Comparison of ENCODE assay signal across 17 cellular contexts in genomic region chr17:32628645-32629044, GRCh38.
"Had no signal": no experiment of that assay in that cellular context is flagged by ENCODE, and none has a peak within 500 bp of the region (broad histone marks: within the 10 kb centered on the region; RNA-seq: fewer than 3 reads in every experiment).

No MANE protein-coding gene starts in this region.

- H3K27ac ChIP-seq: colonic mucosa, epithelial cell of prostate, esophagus muscularis mucosa, gastrocnemius medialis, sigmoid colon, skin epidermis had no signal

- DNase-seq: colonic mucosa; effector CD8-positive, alpha-beta T cell; gastrocnemius medialis; kidney; left cardiac atrium; left ventricle myocardium superior; mesendoderm; naive B cell; posterior cingulate gyrus; sigmoid colon; stimulated activated naive CD4-positive, alpha-beta T cell treated with Interleukin-2 at 50 U/mL for 16 hours; trophoblast cell had no signal

- H3K36me3 Mint-ChIP-seq: naive B cell had no signal

- H3K4me3 Mint-ChIP-seq: naive B cell, nephron had no signal

- H3K9me3 Mint-ChIP-seq: naive B cell, nephron had no signal

- FAIRE-seq: endometrium, kidney had no signal

- H3K27me3 Mint-ChIP-seq: naive B cell had no signal

- H3K4me3 ChIP-seq: colonic mucosa, esophagus muscularis mucosa, gastrocnemius medialis, sigmoid colon, skin epidermis had no signal

- H3K27me3 ChIP-seq: colonic mucosa, esophagus muscularis mucosa, sigmoid colon had no signal

- H3K4me1 ChIP-seq: colonic mucosa, esophagus muscularis mucosa, gastrocnemius medialis, sigmoid colon had no signal

- H3K36me3 ChIP-seq: colonic mucosa, esophagus muscularis mucosa, gastrocnemius medialis, sigmoid colon had no signal

- H3K4me1 Mint-ChIP-seq: naive B cell had no signal

- ATAC-seq: gastrocnemius medialis, left cardiac atrium, left ventricle myocardium superior had no signal

- H3K27ac Mint-ChIP-seq: naive B cell had no signal

- H3K9me3 ChIP-seq: colonic mucosa, esophagus muscularis mucosa, gastrocnemius medialis, sigmoid colon had no signal
